27 cellular contexts compared by ENCODE assay signal in the genomic region with DNA sequence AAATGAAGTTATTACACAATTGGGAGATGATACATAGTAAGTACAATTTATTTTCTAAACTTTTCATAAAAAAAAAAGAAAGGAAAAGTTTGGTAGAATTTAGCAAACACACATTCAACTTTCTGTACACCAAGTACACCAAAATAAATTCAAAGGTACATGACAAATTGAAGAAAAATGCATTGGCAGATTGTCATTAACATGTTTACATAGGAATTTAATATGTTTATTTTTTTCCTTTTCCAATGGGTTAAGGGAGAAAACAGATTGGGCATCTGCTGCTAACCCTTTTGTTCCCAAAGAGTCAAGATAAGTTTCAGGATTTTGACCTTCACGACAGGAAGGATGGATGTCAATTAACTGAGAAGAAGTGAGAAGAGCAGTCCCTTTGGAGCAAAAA.
"Had no signal": no experiment of that assay in that cellular context is flagged by ENCODE, and none has a peak within 500 bp of the region (broad histone marks: within the 10 kb centered on the region; RNA-seq: fewer than 3 reads in every experiment).

No MANE protein-coding gene starts in this region.

- DNase-seq: activated CD4-positive, alpha-beta memory T cell treated with anti-CD3 and anti-CD28 coated beads for 36 hours; activated CD4-positive, alpha-beta T cell treated with anti-CD3 and anti-CD28 coated beads, Interleukin-2, amount 10 ng/mL, durations not matched to agents 24 days and 14 days; activated CD4-positive, CD25-positive, alpha-beta regulatory T cell treated with anti-CD3 and anti-CD28 coated beads, Interleukin-2, amount 50 U/mL, for 72 hours; activated CD8-positive, alpha-beta memory T cell treated with anti-CD3 and anti-CD28 coated beads, Interleukin-2, amount 50 U/mL, for 4 hours; activated effector memory CD4-positive, alpha-beta T cell treated with anti-CD3 and anti-CD28 coated beads, Interleukin-2, amount 50 U/mL, for 16 hours; activated naive CD4-positive, alpha-beta T cell treated with anti-CD3 and anti-CD28 coated beads, Interleukin-2, amount 10 ng/mL, durations not matched to agents 7 days and 5 days; activated naive CD8-positive, alpha-beta T cell treated with anti-CD3 and anti-CD28 coated beads, Interleukin-2, amount 10 ng/mL, durations not matched to agents 7 days and 5 days; activated T-cell treated with anti-CD3 and anti-CD28 coated beads, Interleukin-2, amount 50 U/mL, for 1 hour; brain microvascular endothelial cell; caudate nucleus; cortex of kidney; esophagus squamous epithelium; gastrocnemius medialis; left cardiac atrium; mammary epithelial cell; naive thymus-derived CD8-positive, alpha-beta T cell; right cardiac atrium; stimulated activated CD4-positive, alpha-beta T cell treated with anti-CD3 and anti-CD28 coated beads, Interleukin-12 subunit alpha, Interleukin-12 subunit beta, amount 100 ng/mL, for 4 hours; stimulated activated CD4-positive, alpha-beta T cell treated with anti-CD3 and anti-CD28 coated beads, Interleukin-4, amount 100 ng/mL, for 1 hour; stimulated activated naive CD8-positive, alpha-beta T cell treated with anti-CD3 and anti-CD28 coated beads, Interleukin-15, Interleukin-2, amounts not matched to agents 100 U/mL and 50 U/mL, for 24 hours; SW 1271; T-helper 9 cell; testis; transverse colon; WERI-Rb-1 had no signal

- H3K4me1 ChIP-seq: esophagus squamous epithelium, parathyroid adenoma, testis had no signal

- H3K27ac ChIP-seq: brain microvascular endothelial cell, esophagus squamous epithelium, gastrocnemius medialis, hepatocyte, parathyroid adenoma, testis, WERI-Rb-1 had no signal

- H3K9me3 ChIP-seq: esophagus squamous epithelium, gastrocnemius medialis, testis, transverse colon had no signal

- H3K36me3 ChIP-seq: brain microvascular endothelial cell, esophagus squamous epithelium, gastrocnemius medialis, transverse colon, WERI-Rb-1 had no signal

- H3K4me3 ChIP-seq: esophagus squamous epithelium, gastrocnemius medialis, hepatocyte, testis, transverse colon had no signal

- ATAC-seq: gastrocnemius medialis; left cardiac atrium; naive thymus-derived CD8-positive, alpha-beta T cell; right cardiac atrium; stimulated activated naive CD8-positive, alpha-beta T cell treated with anti-CD3 and anti-CD28 coated beads, Interleukin-15, Interleukin-2, amounts not matched to agents 100 U/mL and 50 U/mL, for 24 hours had no signal

- H3K27me3 ChIP-seq: brain microvascular endothelial cell, esophagus squamous epithelium, gastrocnemius medialis, hepatocyte, testis, transverse colon had no signal

- H3K9ac ChIP-seq: parathyroid adenoma had no signal
